In the genomic region with DNA sequence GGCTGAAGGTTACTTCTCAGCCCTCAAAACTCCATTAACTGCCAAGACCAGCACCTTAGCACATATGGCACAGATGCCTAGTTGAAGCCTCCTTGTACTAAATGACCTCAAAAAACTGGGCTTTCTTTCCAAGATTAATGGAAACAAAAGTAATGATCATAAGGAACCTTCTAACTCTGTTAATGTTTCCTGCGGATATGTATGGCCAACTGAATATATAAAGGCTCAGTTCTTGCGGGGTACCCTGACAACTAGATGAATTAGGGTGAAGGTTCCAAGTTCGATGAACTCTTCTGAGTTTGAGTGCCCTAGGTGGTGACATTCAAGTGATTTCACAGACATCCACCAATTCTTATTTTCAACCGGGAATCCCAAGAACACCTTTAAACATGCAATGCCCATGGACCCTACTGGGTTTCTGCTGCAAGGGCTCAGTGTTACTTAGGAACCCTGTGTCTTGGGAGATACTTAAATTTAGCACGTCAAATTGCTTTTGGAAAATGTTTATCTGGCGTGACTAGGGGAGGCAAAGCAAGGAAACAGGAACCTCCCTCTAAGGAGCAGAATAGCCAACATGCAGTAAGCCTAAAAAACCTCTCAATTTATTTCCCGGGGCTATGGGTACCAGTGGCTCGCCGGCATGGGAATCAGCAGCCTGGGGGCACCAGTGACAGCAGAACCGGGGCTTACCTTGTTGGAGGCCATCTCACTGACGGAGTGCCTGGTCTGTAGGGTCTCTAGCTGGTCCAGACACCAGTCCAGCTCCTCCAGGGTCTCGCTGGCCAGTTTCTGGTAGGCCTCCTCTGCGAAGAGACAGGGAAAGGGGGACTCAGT, we compare ENCODE assay signal across 8 cellular contexts.
DNase-seq lines count a peak whose midpoint lies in the region; TF ChIP-seq lines count a peak whose summit lies in the region.

No MANE protein-coding gene starts in this region.

- H3K4me3 Mint-ChIP-seq in endothelial cell (ENCODE audit: unreplicated experiment) = peak overlapping the region; percentile 87
- peak overlapping the region; percentile 89 for H3K4me3 Mint-ChIP-seq in nephron progenitor cell

- H3K36me3 Mint-ChIP-seq in endothelial cell (ENCODE audit: low read depth, unreplicated experiment) = no peaks in the 10 kb centered on the region
- peaks cover 2% of the 10 kb centered on the region for H3K36me3 Mint-ChIP-seq in nephron progenitor cell (ENCODE audit: low read depth)

- TF ChIP-seq CTCF in endothelial cell (IDR thresholded peaks at IDR 0.05; ENCODE audit: unreplicated experiment) = no peak
- no peak for TF ChIP-seq CTCF in nephron progenitor cell (IDR thresholded peaks at IDR 0.05)

- no peaks in the 10 kb centered on the region for H3K9me3 Mint-ChIP-seq in endothelial cell (ENCODE audit: unreplicated experiment)
- no peaks in the 10 kb centered on the region for H3K9me3 Mint-ChIP-seq in nephron progenitor cell

- H3K27me3 Mint-ChIP-seq in endothelial cell (ENCODE audit: unreplicated experiment) (peaks cover 4% of the 10 kb centered on the region), nephron progenitor cell (ENCODE audit: low read depth, poor library complexity) (no peaks in the 10 kb centered on the region)

- DNase-seq in NCI-H82 (lab: John Stamatoyannopoulos, UW) (peak; percentile 48), NCI-H82 treated with DMSO at 0.1 percent for 48 hours (lab: John Stamatoyannopoulos, UW; ENCODE audit: unreplicated experiment) (no peak), endothelial cell (ENCODE audit: low spot score) (no peak), nephron progenitor cell (no peak), NCI-H2107 (lab: John Stamatoyannopoulos, UW) (no peak), NCI-H345 (lab: John Stamatoyannopoulos, UW) (no peak), HUDEP-2 (lab: John Stamatoyannopoulos, UW; ENCODE audit: unreplicated experiment in 76 of 76) (no peak)

- H3K4me1 Mint-ChIP-seq in endothelial cell (ENCODE audit: unreplicated experiment) = peaks cover 11% of the 10 kb centered on the region
- peaks cover 77% of the 10 kb centered on the region for H3K4me1 Mint-ChIP-seq in nephron progenitor cell

- no peak overlapping the region for H3K27ac Mint-ChIP-seq in endothelial cell (ENCODE audit: unreplicated experiment)
- H3K27ac Mint-ChIP-seq in nephron progenitor cell = peak overlapping the region; percentile 89

TF ChIP-seq in PFSK-1, 5 proteins besides CTCF, POLR2A, EP300 and RAD21:
- peak; percentile 13; the same call in 1 of the 2 replicates for TF ChIP-seq SIN3A (IDR thresholded peaks at IDR 0.05; ENCODE audit: borderline replicate concordance, insufficient read depth, low read length)
- no peak; the same call in 1 of the 2 replicates for TF ChIP-seq POLR2AphosphoS5 (IDR thresholded peaks at IDR 0.05; ENCODE audit: low read depth, low read length)
